In the genomic region with DNA sequence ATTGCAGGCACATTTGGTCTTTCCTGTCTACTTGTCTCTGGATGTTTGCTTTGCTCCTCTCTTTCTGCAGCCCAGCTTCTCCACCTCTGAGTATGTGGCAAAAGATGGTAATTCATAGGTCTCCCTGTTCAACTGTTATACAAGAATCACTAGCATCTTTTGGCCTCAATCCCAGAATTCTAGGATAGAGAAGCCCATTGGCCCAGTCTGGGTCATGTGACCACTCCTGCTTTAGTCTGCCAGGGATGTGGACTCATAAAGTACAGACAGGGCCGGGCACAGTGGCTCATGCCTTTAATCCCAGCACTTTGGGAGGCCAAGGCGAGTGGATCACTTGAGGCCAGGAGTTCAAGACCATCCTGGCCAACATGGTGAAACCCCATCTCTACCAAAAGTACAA, we compare ENCODE assay signal across 17 cellular contexts. TPM values are rescaled to one million over a fixed set of nuclear protein-coding genes. Genes with fewer than 3 reads are reported as not detected.
DNase-seq lines count a peak whose midpoint lies in the region; TF ChIP-seq lines count a peak whose summit lies in the region.
"Not testable (repeated sequence)": the region's sequence is repeated elsewhere in the genome, so short reads cannot be mapped to it uniquely, and the experiment has no call there.
"Had no signal": no experiment of that assay in that cellular context is flagged by ENCODE, and none has a peak within 500 bp of the region (broad histone marks: within the 10 kb centered on the region; RNA-seq: fewer than 3 reads in every experiment).

No MANE protein-coding gene starts in this region.

- H3K27ac ChIP-seq in SK-N-SH (ENCODE audit: low read depth in 2 of 2, low read length in 1 of 2) = not testable (repeated sequence)

- not testable (repeated sequence) for H3K9me2 ChIP-seq in SK-N-SH

- DNase-seq in EH (ENCODE audit: low read depth) = peak; percentile 79
- DNase-seq in NCI-H2227 treated with DMSO at 0.1 percent for 48 hours (lab: John Stamatoyannopoulos, UW) = peak; percentile 6
- DNase-seq in SK-N-SH = peak; percentile 66
- DNase-seq in cerebellar cortex (ENCODE audit: low spot score) = peak; percentile 15
- peak; percentile 48 for DNase-seq in fibroblast of villous mesenchyme (ENCODE audit: low read depth)
- peak; percentile 66 for DNase-seq in pons (ENCODE audit: low spot score)

- H4K20me1 ChIP-seq in SK-N-SH (ENCODE audit: insufficient read depth) = not testable (repeated sequence)

- TF ChIP-seq EP300 in Ishikawa (IDR thresholded peaks at IDR 0.05; ENCODE audit: borderline replicate concordance); SK-N-SH (IDR thresholded peaks at IDR 0.05; ENCODE audit: borderline replicate concordance in 1 of 2, low read depth in 1 of 2, low read length in 1 of 2): not testable (repeated sequence)

- not testable (repeated sequence) for H3K4me3 ChIP-seq in SK-N-SH (ENCODE audit: low read depth in 2 of 2, low read length in 1 of 2); fibroblast of villous mesenchyme (ENCODE audit: low read depth, low read length)

- not testable (repeated sequence) for H2AFZ ChIP-seq in SK-N-SH (ENCODE audit: low read depth)

- not testable (repeated sequence) for H3K9me3 ChIP-seq in SK-N-SH

- not testable (repeated sequence) for TF ChIP-seq RAD21 in Ishikawa (IDR thresholded peaks at IDR 0.05; ENCODE audit: low read depth); SK-N-SH (IDR thresholded peaks at IDR 0.05; ENCODE audit: low read length)

- not testable (repeated sequence) for H3F3A ChIP-seq in SK-N-SH (replicated peaks; ENCODE audit: insufficient read depth)

- H3K4me1 ChIP-seq in SK-N-SH (ENCODE audit: control insufficient read depth in 1 of 2, insufficient read depth in 2 of 2, low read depth in 1 of 2, low read length in 1 of 2) = not testable (repeated sequence)

- CTCF ChIA-PET in SK-N-SH (lab: Yijun Ruan, JAX) = not testable (repeated sequence)

- H3K36me3 ChIP-seq in SK-N-SH (replicated peaks in 1 of 2; ENCODE audit: control insufficient read depth in 1 of 2, insufficient read depth in 2 of 2, low read length in 1 of 2) = not testable (repeated sequence)

- not testable (repeated sequence) for H3K79me2 ChIP-seq in SK-N-SH (ENCODE audit: insufficient read depth)

- H3K27me3 ChIP-seq in SK-N-SH (ENCODE audit: insufficient read depth) = peaks cover 14% of the 10 kb centered on the region

- not testable (repeated sequence) for H3K4me2 ChIP-seq in SK-N-SH

- not testable (repeated sequence) for H3K9ac ChIP-seq in SK-N-SH

- POLR2A ChIA-PET in SK-N-SH (lab: Yijun Ruan, JAX) = not testable (repeated sequence)

- not testable (repeated sequence) for TF ChIP-seq CTCF in SK-N-SH (IDR thresholded peaks at IDR 0.05); fibroblast of villous mesenchyme (IDR thresholded peaks at IDR 0.05; ENCODE audit: insufficient read depth, low read depth, low read length)

- 26% methylated on average over 2 of the region's 2 CpGs for WGBS in SK-N-SH (ENCODE audit: low lambda C conversion rate)

TF ChIP-seq in Ishikawa, 13 proteins besides CTCF, POLR2A, EP300 and RAD21:
- TF ChIP-seq USF1 (IDR thresholded peaks at IDR 0.05) = peak; percentile 63

TF ChIP-seq in SK-N-SH, 30 proteins besides CTCF, POLR2A, EP300 and RAD21:
- TF ChIP-seq USF1 (IDR thresholded peaks at IDR 0.05; ENCODE audit: borderline replicate concordance, low read depth) = peak; percentile 85
TF ChIP-seq in SK-N-SH: peak in this region for 1; not testable (repeated sequence) for 29.

RNA-seq across cellular contexts. Expression of gene ATP6AP2, which starts 5.4 kb away (rescaled TPM):
- 160 and 251 TPM in 2 replicates for polyA plus RNA-seq in SK-N-SH (2012; rRNA removed)
- polyA plus RNA-seq in SK-N-SH (2012; cell fraction: cytosol; rRNA removed) = 240 and 274 TPM in 2 replicates
- 71.3 and 182 TPM in 2 replicates for polyA plus RNA-seq in SK-N-SH (2012; cell fraction: nucleus; rRNA removed)
- total RNA-seq in fibroblast of villous mesenchyme = 75.7 and 94.6 TPM in 2 replicates

RNA-seq across cellular contexts. Expression of gene MPC1L, which starts 47.8 kb away (rescaled TPM):
- not detected in 2 replicates for polyA plus RNA-seq in SK-N-SH (2012; rRNA removed)
- polyA plus RNA-seq in SK-N-SH (2012; cell fraction: cytosol; rRNA removed) = not detected in 2 replicates
- 0.20 TPM in 1 of 2 replicates, not detected in the other for polyA plus RNA-seq in SK-N-SH (2012; cell fraction: nucleus; rRNA removed)
- total RNA-seq in fibroblast of villous mesenchyme = not detected in 2 replicates
- total RNA-seq: activated CD8-positive, alpha-beta memory T cell treated with anti-CD3 and anti-CD28 coated beads for 36 hours; activated naive CD8-positive, alpha-beta T cell treated with anti-CD3 and anti-CD28 coated beads for 36 hours; activated T-helper 1 cell treated with anti-CD3 and anti-CD28 coated beads, Interleukin-12 subunit alpha, Interleukin-12 subunit beta, Interleukin-2, Interleukin-4 antibody, amounts not matched to agents 30 ng/mL and 10 ng/mL and 1 ng/mL, durations not matched to agents 14 hours and 24 hours and 36 hours; CD4-positive, CD25-positive, alpha-beta regulatory T cell; H1; lower leg skin; pancreas; SJCRH30; suprapubic skin had no signal
- polyA plus RNA-seq: H1, pancreas, smooth muscle cell had no signal

Comparison
In these comparisons a context has a peak if more than half of its experiments do, and no peak if none do; other contexts are left out.
1. DNase-seq: peak in every context shown above with its lines; median percentile 79 in EH; 66 in SK-N-SH; 66 in pons; 48 in fibroblast of villous mesenchyme; 15 in cerebellar cortex; 6 in NCI-H2227 treated with DMSO at 0.1 percent for 48 hours.